Comparison of ENCODE assay signal across 9 cellular contexts in genomic region chr12:8860165-8860961, GRCh38. TPM values are rescaled to one million over a fixed set of nuclear protein-coding genes. Genes with fewer than 3 reads are reported as not detected.
DNase-seq lines count a peak whose midpoint lies in the region; ATAC-seq, FAIRE-seq and TF ChIP-seq lines count a peak whose summit lies in the region.
"Had no signal": no experiment of that assay in that cellular context is flagged by ENCODE, and none has a peak within 500 bp of the region (broad histone marks: within the 10 kb centered on the region; RNA-seq: fewer than 3 reads in every experiment).

No MANE protein-coding gene starts in this region.

- H3K4me3 ChIP-seq in BJ (ENCODE audit: low read depth, low read length) (no peak overlapping the region), cardiac fibroblast (replicated peaks in 1 of 2; ENCODE audit: low read depth in 2 of 2, low read length in 2 of 2) (no peak overlapping the region), kidney (ENCODE audit: low read length in 2 of 2) (no peak overlapping the region)

- ATAC-seq in GM19452 (IDR thresholded peaks at IDR 0.05; ENCODE audit: unreplicated experiment) = no peak

- H3K36me3 ChIP-seq in BJ (ENCODE audit: control insufficient read depth, insufficient read depth, low read length) (no peaks in the 10 kb centered on the region), kidney (ENCODE audit: control insufficient read depth in 1 of 2, insufficient read depth in 2 of 2, low read length in 2 of 2) (no peaks in the 10 kb centered on the region)

- no peaks in the 10 kb centered on the region for H3K4me1 ChIP-seq in kidney (ENCODE audit: control insufficient read depth in 1 of 2, insufficient read depth in 1 of 2, low read depth in 1 of 2, low read length in 2 of 2)

- no peak overlapping the region for H3K9ac ChIP-seq in kidney (ENCODE audit: low read length in 2 of 2)

- intact Hi-C loops in kidney (cut with DNase I) = no loop called here

- no peak overlapping the region for H3K27ac ChIP-seq in kidney (ENCODE audit: low read depth in 2 of 2, low read length in 2 of 2)

- POLR2A ChIA-PET in BJ (lab: Charles Lee) = no interaction called here

- CTCF ChIA-PET in BJ (lab: Yijun Ruan, JAX) = interaction anchor here (0.7 to 5.6 kb wide), 19 partner anchors 8 to 316 kb away, joined by 3 to 42 read pairs (median 4); no protein-coding TSS in a partner anchor

- TF ChIP-seq CTCF in BJ (IDR thresholded peaks at IDR 0.05; ENCODE audit: insufficient read depth, low read depth, low read length) (peak; percentile 70), cardiac fibroblast (IDR thresholded peaks at IDR 0.05; ENCODE audit: low read depth, low read length) (peak; percentile 72), kidney (IDR thresholded peaks at IDR 0.05; ENCODE audit: borderline replicate concordance, extremely low read depth, insufficient read depth) (peak; percentile 66)

- DNase-seq in BJ (ENCODE audit: low read depth) (no peak), GOT3 (lab: John Stamatoyannopoulos, UW) (peak; percentile 9), SK-N-DZ (ENCODE audit: low spot score) (peak; percentile 24), cardiac fibroblast (ENCODE audit: low read depth in 2 of 2) (peak; percentile 65 to 67), kidney (no peak), NCI-H187 treated with DMSO at 0.1 percent for 48 hours (lab: John Stamatoyannopoulos, UW) (no peak)
- DNase-seq in stimulated activated CD4-positive, alpha-beta T cell treated with anti-CD3 and anti-CD28 coated beads, Interleukin-2, amount 100 ng/mL, for 48 hours = peak; percentile 3 to 11
- DNase-seq: left cardiac atrium had no signal

- H3K9me3 ChIP-seq in kidney (ENCODE audit: control insufficient read depth in 1 of 2, low read length in 2 of 2) = no peaks in the 10 kb centered on the region

- no peaks in the 10 kb centered on the region for H3K27me3 ChIP-seq in BJ (ENCODE audit: control insufficient read depth, insufficient read depth, low read length)

- FAIRE-seq in kidney (lab: Jason Lieb, UNC) = no peak

RNA-seq across cellular contexts. Expression of gene A2ML1, which starts 37.9 kb away (rescaled TPM):
- polyA plus RNA-seq in BJ (2011; rRNA removed) (not detected in 2 replicates), kidney (ENCODE audit: insufficient read depth, low read depth, low replicate concordance) (not detected)
- polyA minus RNA-seq in BJ (2011; rRNA and poly(A)+ RNA removed) = not detected in 2 replicates
- 0.18 TPM in 1 of 2 replicates, not detected in the other for polyA plus RNA-seq in SK-N-DZ (2014; cell fraction: cytosol; rRNA removed)
- polyA plus RNA-seq in SK-N-DZ (2014; cell fraction: nucleus; rRNA removed) = not detected in 2 replicates
- not detected for total RNA-seq in kidney

RNA-seq across cellular contexts. Expression of gene PHC1, which starts 53.9 kb away (rescaled TPM):
- polyA plus RNA-seq in BJ (2011; rRNA removed) = 20.9 and 26.7 TPM in 2 replicates
- polyA minus RNA-seq in BJ (2011; rRNA and poly(A)+ RNA removed) = 17.8 and 25.4 TPM in 2 replicates
- polyA plus RNA-seq in SK-N-DZ (2014; cell fraction: cytosol; rRNA removed) = 58.2 and 79.5 TPM in 2 replicates
- polyA plus RNA-seq in SK-N-DZ (2014; cell fraction: nucleus; rRNA removed) = 135 and 197 TPM in 2 replicates
- total RNA-seq in kidney = 41.0 TPM
- 12.5 TPM for polyA plus RNA-seq in kidney (ENCODE audit: insufficient read depth, low read depth, low replicate concordance)

Comparison
In these comparisons a context has a peak if more than half of its experiments do, and no peak if none do; other contexts are left out.
1. DNase-seq: peak in GOT3 (single experiment), SK-N-DZ (single experiment), cardiac fibroblast (2 of 2) and stimulated activated CD4-positive, alpha-beta T cell treated with anti-CD3 and anti-CD28 coated beads, Interleukin-2, amount 100 ng/mL, for 48 hours (2 of 2); none in BJ (single experiment), kidney (single experiment) and NCI-H187 treated with DMSO at 0.1 percent for 48 hours (single experiment).
2. Peak in every context shown above with its lines, with median percentiles within 50 percentile points of each other: CTCF ChIP-seq.